10 cellular contexts compared by ENCODE assay signal in genomic region chr3:25781145-25781757, GRCh38. TPM values are rescaled to one million over a fixed set of nuclear protein-coding genes. Genes with fewer than 3 reads are reported as not detected.
DNase-seq lines count a peak whose midpoint lies in the region; ATAC-seq lines count a peak whose summit lies in the region.
"Had no signal": no experiment of that assay in that cellular context is flagged by ENCODE, and none has a peak within 500 bp of the region (broad histone marks: within the 10 kb centered on the region; RNA-seq: fewer than 3 reads in every experiment).

No MANE protein-coding gene starts in this region.

- ATAC-seq in stimulated activated naive B cell treated with anti-CD40 and anti-IgM and Interleukin-4, amounts not matched to agents 10 μg/mL and 1 μg/mL and 100 μg/mL, for 72 hours (replicated peaks), result peak; percentile 13 to 20
- no peak for ATAC-seq in HG02610 (IDR thresholded peaks at IDR 0.05; ENCODE audit: unreplicated experiment)
- ATAC-seq in GM18858 (IDR thresholded peaks at IDR 0.05; ENCODE audit: unreplicated experiment), result no peak
- ATAC-seq: Panc1, sciatic nerve had no signal

- H3K27me3 Mint-ChIP-seq in activated naive CD4-positive, alpha-beta T cell treated with anti-CD3 and anti-CD28 coated beads for 36 hours (ENCODE audit: low read depth), result no peaks in the 10 kb centered on the region
- H3K27me3 Mint-ChIP-seq in dendritic cell treated with granulocyte-macrophage colony-stimulating factor and Interleukin-4, amounts not matched to agents 40 ng/mL and 50 ng/mL, for 4 days, result no peaks in the 10 kb centered on the region
- no peaks in the 10 kb centered on the region for H3K27me3 Mint-ChIP-seq in stimulated activated naive B cell treated with anti-CD40 and anti-IgM and Interleukin-4, amounts not matched to agents 10 μg/mL and 1 μg/mL and 100 μg/mL, for 72 hours

- DNase-seq in activated naive CD4-positive, alpha-beta T cell treated with anti-CD3 and anti-CD28 coated beads for 36 hours, result no peak
- no peak for DNase-seq in activated naive CD4-positive, alpha-beta T cell treated with anti-CD3 and anti-CD28 coated beads, Interleukin-2, amount 50 U/mL, for 16 hours
- no peak for DNase-seq in stimulated activated naive B cell treated with anti-CD40 and anti-IgM and Interleukin-4, amounts not matched to agents 10 μg/mL and 1 μg/mL and 100 μg/mL, for 72 hours
- no peak for DNase-seq in NCI-H748 treated with DMSO at 0.1 percent for 48 hours (lab: John Stamatoyannopoulos, UW)

- H3K4me3 Mint-ChIP-seq in activated naive CD4-positive, alpha-beta T cell treated with anti-CD3 and anti-CD28 coated beads for 36 hours, result peak overlapping the region; percentile 88
- no peak overlapping the region for H3K4me3 Mint-ChIP-seq in dendritic cell treated with granulocyte-macrophage colony-stimulating factor and Interleukin-4, amounts not matched to agents 40 ng/mL and 50 ng/mL, for 4 days
- peak overlapping the region; percentile 85 to 86 for H3K4me3 Mint-ChIP-seq in stimulated activated naive B cell treated with anti-CD40 and anti-IgM and Interleukin-4, amounts not matched to agents 10 μg/mL and 1 μg/mL and 100 μg/mL, for 72 hours

- H3K4me1 Mint-ChIP-seq in activated naive CD4-positive, alpha-beta T cell treated with anti-CD3 and anti-CD28 coated beads for 36 hours (ENCODE audit: low read depth), result peaks cover 48% of the 10 kb centered on the region
- peaks cover 29% of the 10 kb centered on the region for H3K4me1 Mint-ChIP-seq in dendritic cell treated with granulocyte-macrophage colony-stimulating factor and Interleukin-4, amounts not matched to agents 40 ng/mL and 50 ng/mL, for 4 days (ENCODE audit: low read depth)
- peaks cover 19 to 49% of the 10 kb centered on the region in 2 donors for H3K4me1 Mint-ChIP-seq in stimulated activated naive B cell treated with anti-CD40 and anti-IgM and Interleukin-4, amounts not matched to agents 10 μg/mL and 1 μg/mL and 100 μg/mL, for 72 hours

- H3K9me3 Mint-ChIP-seq in activated naive CD4-positive, alpha-beta T cell treated with anti-CD3 and anti-CD28 coated beads for 36 hours, result no peaks in the 10 kb centered on the region
- H3K9me3 Mint-ChIP-seq in dendritic cell treated with granulocyte-macrophage colony-stimulating factor and Interleukin-4, amounts not matched to agents 40 ng/mL and 50 ng/mL, for 4 days, result no peaks in the 10 kb centered on the region
- H3K9me3 Mint-ChIP-seq in stimulated activated naive B cell treated with anti-CD40 and anti-IgM and Interleukin-4, amounts not matched to agents 10 μg/mL and 1 μg/mL and 100 μg/mL, for 72 hours, result no peaks in the 10 kb centered on the region

- H3K27ac Mint-ChIP-seq in activated naive CD4-positive, alpha-beta T cell treated with anti-CD3 and anti-CD28 coated beads for 36 hours, result no peak overlapping the region
- peak overlapping the region; percentile 7 for H3K27ac Mint-ChIP-seq in dendritic cell treated with granulocyte-macrophage colony-stimulating factor and Interleukin-4, amounts not matched to agents 40 ng/mL and 50 ng/mL, for 4 days
- peak overlapping the region; percentile 97 for H3K27ac Mint-ChIP-seq in stimulated activated naive B cell treated with anti-CD40 and anti-IgM and Interleukin-4, amounts not matched to agents 10 μg/mL and 1 μg/mL and 100 μg/mL, for 72 hours

- H3K36me3 Mint-ChIP-seq in activated naive CD4-positive, alpha-beta T cell treated with anti-CD3 and anti-CD28 coated beads for 36 hours (ENCODE audit: low read depth), result peaks cover 23% of the 10 kb centered on the region
- H3K36me3 Mint-ChIP-seq in dendritic cell treated with granulocyte-macrophage colony-stimulating factor and Interleukin-4, amounts not matched to agents 40 ng/mL and 50 ng/mL, for 4 days (ENCODE audit: low read depth), result peaks cover 27% of the 10 kb centered on the region
- peaks cover 20 to 24% of the 10 kb centered on the region in 2 donors for H3K36me3 Mint-ChIP-seq in stimulated activated naive B cell treated with anti-CD40 and anti-IgM and Interleukin-4, amounts not matched to agents 10 μg/mL and 1 μg/mL and 100 μg/mL, for 72 hours

- H3K27ac ChIP-seq in KOPT-K1 (ENCODE audit: low read depth, low read length, poor library complexity, severe bottlenecking), result peak overlapping the region; percentile 89

- CTCF ChIA-PET in activated naive CD4-positive, alpha-beta T cell treated with anti-CD3 and anti-CD28 coated beads for 36 hours (lab: Charles Lee), result no interaction called here

- peaks cover 14% of the 10 kb centered on the region for H3K9me3 ChIP-seq in KOPT-K1 (ENCODE audit: insufficient read depth, low read length, poor library complexity, severe bottlenecking)

- intact Hi-C loops in activated naive CD4-positive, alpha-beta T cell treated with anti-CD3 and anti-CD28 coated beads for 36 hours (cut with micrococcal nuclease), result loop anchor here (5.0 to 10.0 kb wide), 4 partner anchors 76 to 1626 kb away; partner anchors contain the start of gene NEK10
- intact Hi-C loops in dendritic cell treated with granulocyte-macrophage colony-stimulating factor and Interleukin-4, amounts not matched to agents 40 ng/mL and 50 ng/mL, for 4 days (cut with micrococcal nuclease), result loop anchor here (5.0 kb wide), 1 partner anchor 134 kb away; no protein-coding TSS in a partner anchor

- H3K36me3 ChIP-seq in KOPT-K1 (ENCODE audit: insufficient read depth, low read length), result peaks cover 46% of the 10 kb centered on the region

RNA-seq across cellular contexts. Expression of gene NGLY1, which starts 2.0 kb away (rescaled TPM):
- total RNA-seq in activated naive CD4-positive, alpha-beta T cell treated with anti-CD3 and anti-CD28 coated beads for 36 hours, result 10 to 100 TPM; 49.0 to 50.0 TPM

RNA-seq across cellular contexts. Expression of gene OXSM, which starts 8.6 kb away (rescaled TPM):
- total RNA-seq in activated naive CD4-positive, alpha-beta T cell treated with anti-CD3 and anti-CD28 coated beads for 36 hours, result 10 to 100 TPM; 10.0 to 11.4 TPM

Comparison
In these comparisons a context has a peak if more than half of its experiments do, and no peak if none do; other contexts are left out.
1. ATAC-seq: peak in stimulated activated naive B cell treated with anti-CD40 and anti-IgM and Interleukin-4, amounts not matched to agents 10 μg/mL and 1 μg/mL and 100 μg/mL, for 72 hours (2 of 2); none in HG02610 (single experiment) and GM18858 (single experiment).